Comparison of ENCODE assay signal across 17 cellular contexts in the genomic region with DNA sequence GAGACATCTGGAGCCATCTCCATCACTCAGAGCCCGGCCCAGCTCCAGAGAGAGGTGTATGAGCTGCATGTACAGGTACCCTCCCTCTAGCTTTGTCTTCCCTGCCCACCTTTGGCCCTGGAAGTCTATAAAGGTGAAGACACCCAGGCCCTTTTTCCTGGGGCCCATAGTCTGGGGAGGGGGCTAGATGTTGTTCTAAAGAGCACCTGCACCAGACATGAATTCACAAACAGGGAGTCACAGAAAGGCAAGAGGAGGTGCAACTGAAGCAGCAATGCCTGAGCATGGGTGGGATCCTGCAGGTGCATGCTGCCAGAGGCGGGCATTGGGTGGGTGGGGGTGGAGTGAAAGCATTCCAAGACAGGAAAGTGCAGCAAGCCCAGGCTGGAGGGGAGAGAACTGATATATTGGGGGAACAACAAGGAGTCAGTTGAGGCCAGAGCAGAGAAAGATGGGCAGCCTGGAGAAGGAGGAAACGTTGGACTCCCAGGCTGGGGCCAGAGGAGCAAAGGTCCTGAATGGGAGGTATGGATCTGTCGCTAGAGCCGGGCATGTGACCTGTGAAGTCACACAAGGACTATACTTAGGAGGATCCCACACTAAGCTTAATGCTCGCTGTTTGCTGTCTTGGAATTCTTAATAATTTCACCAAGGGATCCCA. TPM values are rescaled to one million over a fixed set of nuclear protein-coding genes. Genes with fewer than 3 reads are reported as not detected.
A peak's percentile ranks its signal among the peaks of the same experiment; 100 is the strongest.
DNase-seq lines count a peak whose midpoint lies in the region; ATAC-seq and TF ChIP-seq lines count a peak whose summit lies in the region.
"Had no signal": no experiment of that assay in that cellular context is flagged by ENCODE, and none has a peak within 500 bp of the region (broad histone marks: within the 10 kb centered on the region; RNA-seq: fewer than 3 reads in every experiment).

No MANE protein-coding gene starts in this region.

- H3K27me3 ChIP-seq in Panc1 (ENCODE audit: control insufficient read depth, insufficient read depth, low read length): peaks cover 20% of the 10 kb centered on the region
- no peaks in the 10 kb centered on the region for H3K27me3 ChIP-seq in neural progenitor cell
- H3K27me3 ChIP-seq in colonic mucosa: no peaks in the 10 kb centered on the region

- no peaks in the 10 kb centered on the region for H3K79me2 ChIP-seq in neural progenitor cell (ENCODE audit: low read depth)

- H3K4me3 ChIP-seq in Panc1 (ENCODE audit: low read depth in 2 of 2, low read length in 2 of 2): no peak overlapping the region
- H3K4me3 ChIP-seq in neural progenitor cell: no peak overlapping the region
- no peak overlapping the region for H3K4me3 ChIP-seq in colonic mucosa

- no peaks in the 10 kb centered on the region for H3F3A ChIP-seq in neural progenitor cell (ENCODE audit: low read depth)

- H3K27me3 Mint-ChIP-seq in CD14-positive monocyte (ENCODE audit: low read depth in 3 of 3) (peaks cover 4 to 8% (median 4%) of the 10 kb centered on the region in 3 donors), glutamatergic neuron (ENCODE audit: unreplicated experiment) (peaks cover 5% of the 10 kb centered on the region), neural progenitor cell (ENCODE audit: insufficient read depth, low read depth) (peaks cover 9% of the 10 kb centered on the region)
- peaks cover 12% of the 10 kb centered on the region for H3K27me3 Mint-ChIP-seq in activated CD4-positive, alpha-beta memory T cell treated with anti-CD3 and anti-CD28 coated beads, Interleukin-2, amount 10 ng/mL, durations not matched to agents 7 days and 5 days

- H3K4me1 Mint-ChIP-seq in CD14-positive monocyte (no peaks in the 10 kb centered on the region), glutamatergic neuron (ENCODE audit: low read depth, unreplicated experiment) (peaks cover 3% of the 10 kb centered on the region), neural progenitor cell (no peaks in the 10 kb centered on the region)
- H3K4me1 Mint-ChIP-seq in activated CD4-positive, alpha-beta memory T cell treated with anti-CD3 and anti-CD28 coated beads, Interleukin-2, amount 10 ng/mL, durations not matched to agents 7 days and 5 days: no peaks in the 10 kb centered on the region

- DNase-seq in CD14-positive monocyte (ENCODE audit: low spot score): no peak
- DNase-seq in Panc1 (ENCODE audit: low read depth, low spot score): no peak
- no peak for DNase-seq in glutamatergic neuron
- no peak for DNase-seq in neural progenitor cell (ENCODE audit: low spot score)
- DNase-seq in activated CD4-positive, alpha-beta memory T cell treated with anti-CD3 and anti-CD28 coated beads, Interleukin-2, amount 10 ng/mL, durations not matched to agents 7 days and 5 days: no peak
- DNase-seq in GM13976 (ENCODE audit: low spot score): no peak
- DNase-seq in colonic mucosa: no peak
- no peak for DNase-seq in hippocampal formation (lab: John Stamatoyannopoulos, UW)
- DNase-seq: NCI-H1930, NCI-H774, SIG-M5 had no signal

- intact Hi-C loops in CD14-positive monocyte (cut with micrococcal nuclease) (no loop called here), Panc1 (cut with micrococcal nuclease; ENCODE audit: unreplicated experiment) (loop anchor here (5.0 kb wide), 1 partner anchor 59 kb away; no protein-coding TSS in a partner anchor), colonic mucosa (cut with DNase I) (loop anchor here (2.0 kb wide), 1 partner anchor 57 kb away; no protein-coding TSS in a partner anchor)

- H3K9ac ChIP-seq in neural progenitor cell (no peak overlapping the region), colonic mucosa (ENCODE audit: low read depth in 2 of 2, low read length in 2 of 2) (no peak overlapping the region)

- no peak overlapping the region for H3K27ac ChIP-seq in Panc1 (ENCODE audit: low read length)
- H3K27ac ChIP-seq in neural progenitor cell: no peak overlapping the region
- H3K27ac ChIP-seq in colonic mucosa: no peak overlapping the region

- H3K9me3 Mint-ChIP-seq in CD14-positive monocyte (no peaks in the 10 kb centered on the region), glutamatergic neuron (ENCODE audit: unreplicated experiment) (no peaks in the 10 kb centered on the region), neural progenitor cell (no peaks in the 10 kb centered on the region)
- no peaks in the 10 kb centered on the region for H3K9me3 Mint-ChIP-seq in activated CD4-positive, alpha-beta memory T cell treated with anti-CD3 and anti-CD28 coated beads, Interleukin-2, amount 10 ng/mL, durations not matched to agents 7 days and 5 days

- no TSS peak for BruUV-seq in Panc1 (replicated peaks; lab: Mats Ljungman, UMichigan)

- H3K4me3 Mint-ChIP-seq in CD14-positive monocyte: no peak overlapping the region
- H3K4me3 Mint-ChIP-seq in glutamatergic neuron (ENCODE audit: unreplicated experiment): no peak overlapping the region
- H3K4me3 Mint-ChIP-seq in neural progenitor cell: no peak overlapping the region
- no peak overlapping the region for H3K4me3 Mint-ChIP-seq in activated CD4-positive, alpha-beta memory T cell treated with anti-CD3 and anti-CD28 coated beads, Interleukin-2, amount 10 ng/mL, durations not matched to agents 7 days and 5 days

- H3K4me2 ChIP-seq in neural progenitor cell: no peak overlapping the region

- ATAC-seq in Panc1: no peak

- H3K36me3 ChIP-seq in Panc1 (ENCODE audit: control insufficient read depth, insufficient read depth, low read length) (no peaks in the 10 kb centered on the region), neural progenitor cell (no peaks in the 10 kb centered on the region), colonic mucosa (no peaks in the 10 kb centered on the region)

- CTCF ChIA-PET in Panc1 (lab: Charles Lee): no interaction called here
- CTCF ChIA-PET in activated CD4-positive, alpha-beta memory T cell treated with anti-CD3 and anti-CD28 coated beads, Interleukin-2, amount 10 ng/mL, durations not matched to agents 7 days and 5 days (lab: Charles Lee): interaction anchor here (1.2 to 1.7 kb wide), 4 partner anchors 8 to 61 kb away, joined by 3 to 8 read pairs (median 6); no protein-coding TSS in a partner anchor

- H4K20me1 ChIP-seq in neural progenitor cell (ENCODE audit: low read depth): no peaks in the 10 kb centered on the region

- H3K4me1 ChIP-seq in Panc1 (ENCODE audit: control insufficient read depth, insufficient read depth, low read length): no peaks in the 10 kb centered on the region
- no peaks in the 10 kb centered on the region for H3K4me1 ChIP-seq in neural progenitor cell
- peaks cover 7% of the 10 kb centered on the region for H3K4me1 ChIP-seq in colonic mucosa
- H3K4me1 ChIP-seq: Caco-2 had no signal

- in situ Hi-C loops in Panc1 (cut with HindIII; ENCODE audit: low pct_unique_long_range_greater_than_20kb, low sequenced_read_pairs) (no loop called here), GM13976 (cut with MboI; ENCODE audit: low sequenced_read_pairs, unreplicated experiment) (loop anchor here (10.0 kb wide), 1 partner anchor 61 kb away; no protein-coding TSS in a partner anchor)

- TF ChIP-seq CTCF in CD14-positive monocyte (IDR thresholded peaks at IDR 0.05): peak; percentile 26
- peak; percentile 64 for TF ChIP-seq CTCF in Panc1 (IDR thresholded peaks at IDR 0.05)
- peak; percentile 19 for TF ChIP-seq CTCF in glutamatergic neuron (IDR thresholded peaks at IDR 0.05; ENCODE audit: partially characterized antibody, unreplicated experiment)
- peak; percentile 2 for TF ChIP-seq CTCF in neural progenitor cell (IDR thresholded peaks at IDR 0.05)
- no peak for TF ChIP-seq CTCF in GM13976 (IDR thresholded peaks at IDR 0.05; ENCODE audit: borderline replicate concordance, control extremely low read depth, extremely low read depth, insufficient read depth, missing control alignments)
- no peak for TF ChIP-seq CTCF in colonic mucosa (IDR thresholded peaks at IDR 0.05)

- no peak overlapping the region for H2AFZ ChIP-seq in neural progenitor cell (replicated peaks)

- POLR2A ChIA-PET in Panc1 (lab: Charles Lee): no interaction called here
- POLR2A ChIA-PET in activated CD4-positive, alpha-beta memory T cell treated with anti-CD3 and anti-CD28 coated beads, Interleukin-2, amount 10 ng/mL, durations not matched to agents 7 days and 5 days (lab: Charles Lee): no interaction called here

- H3K27ac Mint-ChIP-seq in CD14-positive monocyte (no peak overlapping the region), glutamatergic neuron (ENCODE audit: unreplicated experiment) (no peak overlapping the region), neural progenitor cell (no peak overlapping the region)
- no peak overlapping the region for H3K27ac Mint-ChIP-seq in activated CD4-positive, alpha-beta memory T cell treated with anti-CD3 and anti-CD28 coated beads, Interleukin-2, amount 10 ng/mL, durations not matched to agents 7 days and 5 days

- H3K9me3 ChIP-seq in Panc1 (ENCODE audit: control insufficient read depth, insufficient read depth, low read depth, low read length): no peaks in the 10 kb centered on the region
- no peaks in the 10 kb centered on the region for H3K9me3 ChIP-seq in neural progenitor cell (ENCODE audit: low read depth)
- H3K9me3 ChIP-seq in colonic mucosa: no peaks in the 10 kb centered on the region
- H3K9me3 ChIP-seq: Caco-2 had no signal

- H3K36me3 Mint-ChIP-seq in CD14-positive monocyte: no peaks in the 10 kb centered on the region
- no peaks in the 10 kb centered on the region for H3K36me3 Mint-ChIP-seq in glutamatergic neuron (ENCODE audit: unreplicated experiment)
- H3K36me3 Mint-ChIP-seq in neural progenitor cell: no peaks in the 10 kb centered on the region
- no peaks in the 10 kb centered on the region for H3K36me3 Mint-ChIP-seq in activated CD4-positive, alpha-beta memory T cell treated with anti-CD3 and anti-CD28 coated beads, Interleukin-2, amount 10 ng/mL, durations not matched to agents 7 days and 5 days (ENCODE audit: low read depth)

RNA-seq across cellular contexts. Expression of a gene that starts 11.6 kb away (rescaled TPM):
- not detected for polyA plus RNA-seq in CD14-positive monocyte
- total RNA-seq in Panc1 (2021; ENCODE audit: unreplicated experiment): 0.39 TPM
- polyA plus RNA-seq in Panc1 (2012; ENCODE audit: insufficient read length): not detected
- total RNA-seq in glutamatergic neuron (ENCODE audit: unreplicated experiment): 6.1 TPM
- 1.4 and 2.7 TPM in 2 replicates for total RNA-seq in neural progenitor cell (ENCODE audit: low replicate concordance)
- total RNA-seq in activated CD4-positive, alpha-beta memory T cell treated with anti-CD3 and anti-CD28 coated beads, Interleukin-2, amount 10 ng/mL, durations not matched to agents 7 days and 5 days: under 1 TPM; 0.38 to 0.45 TPM
- 100 to 1,000 TPM in 1 of 2 donors, 10 to 100 TPM in 1; 99.3 to 105 TPM for total RNA-seq in colonic mucosa
- total RNA-seq: A673, Caco-2, HT1080, IMR-90, LHCN-M2 had no signal
- polyA plus RNA-seq: IMR-90 had no signal

RNA-seq across cellular contexts. Expression of a gene that starts 19.4 kb away (rescaled TPM):
- polyA plus RNA-seq in CD14-positive monocyte: not detected
- total RNA-seq in Panc1 (2021; ENCODE audit: unreplicated experiment) (not detected), glutamatergic neuron (ENCODE audit: unreplicated experiment) (not detected), neural progenitor cell (ENCODE audit: low replicate concordance) (not detected in 2 replicates), colonic mucosa (not detected)
- not detected for polyA plus RNA-seq in Panc1 (2012; ENCODE audit: insufficient read length)
- not detected for total RNA-seq in activated CD4-positive, alpha-beta memory T cell treated with anti-CD3 and anti-CD28 coated beads, Interleukin-2, amount 10 ng/mL, durations not matched to agents 7 days and 5 days
- total RNA-seq: A673, Caco-2, H7, HT1080, IMR-90, LHCN-M2 had no signal
- polyA plus RNA-seq: IMR-90 had no signal

RNA-seq across cellular contexts. Expression of a gene that starts 32.4 kb away (rescaled TPM):
- not detected for polyA plus RNA-seq in CD14-positive monocyte
- total RNA-seq in Panc1 (2021; ENCODE audit: unreplicated experiment): 0.41 TPM
- polyA plus RNA-seq in Panc1 (2012; ENCODE audit: insufficient read length): not detected
- total RNA-seq in glutamatergic neuron (ENCODE audit: unreplicated experiment): not detected
- not detected in 2 replicates for total RNA-seq in neural progenitor cell (ENCODE audit: low replicate concordance)
- not detected for total RNA-seq in activated CD4-positive, alpha-beta memory T cell treated with anti-CD3 and anti-CD28 coated beads, Interleukin-2, amount 10 ng/mL, durations not matched to agents 7 days and 5 days
- total RNA-seq in colonic mucosa: 100 to 1,000 TPM; 515 to 560 TPM
- total RNA-seq: A673, Caco-2, H7, HT1080, IMR-90, LHCN-M2 had no signal
- polyA plus RNA-seq: IMR-90 had no signal

RNA-seq across cellular contexts. Expression of a gene that starts 35.4 kb away (rescaled TPM):
- polyA plus RNA-seq in CD14-positive monocyte: not detected
- not detected for total RNA-seq in Panc1 (2021; ENCODE audit: unreplicated experiment)
- polyA plus RNA-seq in Panc1 (2012; ENCODE audit: insufficient read length): not detected
- not detected for total RNA-seq in glutamatergic neuron (ENCODE audit: unreplicated experiment)
- not detected in 2 replicates for total RNA-seq in neural progenitor cell (ENCODE audit: low replicate concordance)
- not detected for total RNA-seq in activated CD4-positive, alpha-beta memory T cell treated with anti-CD3 and anti-CD28 coated beads, Interleukin-2, amount 10 ng/mL, durations not matched to agents 7 days and 5 days
- total RNA-seq in colonic mucosa: not detected
- total RNA-seq: A673, Caco-2, H7, HT1080, IMR-90, LHCN-M2 had no signal
- polyA plus RNA-seq: IMR-90 had no signal

RNA-seq across cellular contexts. Expression of a gene that starts 38.9 kb away (rescaled TPM):
- polyA plus RNA-seq in CD14-positive monocyte: not detected
- not detected for total RNA-seq in Panc1 (2021; ENCODE audit: unreplicated experiment)
- not detected for polyA plus RNA-seq in Panc1 (2012; ENCODE audit: insufficient read length)
- total RNA-seq in glutamatergic neuron (ENCODE audit: unreplicated experiment): not detected
- total RNA-seq in neural progenitor cell (ENCODE audit: low replicate concordance): 0.71 and 1.9 TPM in 2 replicates
- total RNA-seq in activated CD4-positive, alpha-beta memory T cell treated with anti-CD3 and anti-CD28 coated beads, Interleukin-2, amount 10 ng/mL, durations not matched to agents 7 days and 5 days: not detected
- total RNA-seq in colonic mucosa: not detected
- total RNA-seq: A673, Caco-2, H7, HT1080, IMR-90, LHCN-M2 had no signal
- polyA plus RNA-seq: IMR-90 had no signal

Comparison
In these comparisons a context has a peak if more than half of its experiments do, and no peak if none do; other contexts are left out.
1. CTCF ChIP-seq: peak in CD14-positive monocyte (single experiment), Panc1 (single experiment), glutamatergic neuron (single experiment) and neural progenitor cell (single experiment); none in GM13976 (single experiment) and colonic mucosa (single experiment).
2. RNA of a gene that starts 11.6 kb away (total RNA-seq): 99.3 to 105 TPM in colonic mucosa; 6.1 TPM in glutamatergic neuron (single experiment), 1.4 to 2.7 TPM in neural progenitor cell, 0.38 to 0.45 TPM in activated CD4-positive, alpha-beta memory T cell treated with anti-CD3 and anti-CD28 coated beads, Interleukin-2, amount 10 ng/mL, durations not matched to agents 7 days and 5 days and 0.39 TPM in Panc1 (single experiment); every median in the first group is over 10 times any median in the second.
3. RNA of a gene that starts 32.4 kb away (total RNA-seq): 515 to 560 TPM in colonic mucosa; 0.41 TPM in Panc1 (single experiment), not detected in glutamatergic neuron (single experiment), not detected in neural progenitor cell and not detected in activated CD4-positive, alpha-beta memory T cell treated with anti-CD3 and anti-CD28 coated beads, Interleukin-2, amount 10 ng/mL, durations not matched to agents 7 days and 5 days; every median in the first group is over 100 times any median in the second.
4. intact Hi-C loops: an anchor here in Panc1 (5.0 kb wide) and colonic mucosa (2.0 kb wide); none called in CD14-positive monocyte.